ENCODE assay signal across 8 cellular contexts in genomic region chr12:119412811-119413794, GRCh38.
DNase-seq lines count a peak whose midpoint lies in the region; ATAC-seq and TF ChIP-seq lines count a peak whose summit lies in the region.

No MANE protein-coding gene starts in this region.

- no peak overlapping the region for H2AFZ ChIP-seq in hepatocyte

- no peak overlapping the region for H3K27ac ChIP-seq in hepatocyte
- no peak overlapping the region for H3K27ac ChIP-seq in gastrocnemius medialis

- H3K4me1 ChIP-seq in hepatocyte (ENCODE audit: insufficient read depth) (no peaks in the 10 kb centered on the region), gastrocnemius medialis (no peaks in the 10 kb centered on the region)

- ATAC-seq in gastrocnemius medialis, result peak in 1 of 2 donors; percentile 84

- WGBS in hepatocyte (ENCODE audit: low lambda C conversion rate, missing lambda C conversion rate), result 35% methylated on average over 21 of the region's 21 CpGs

- H3K27me3 ChIP-seq in hepatocyte (no peaks in the 10 kb centered on the region), gastrocnemius medialis (no peaks in the 10 kb centered on the region)

- intact Hi-C loops in gastrocnemius medialis (cut with DNase I; ENCODE audit: low total_unique reads), result loop anchor here (1.0 to 2.0 kb wide), 2 partner anchors 298 to 434 kb away; no protein-coding TSS in a partner anchor

- H4K20me1 ChIP-seq in hepatocyte (ENCODE audit: insufficient read depth, poor library complexity, severe bottlenecking), result no peaks in the 10 kb centered on the region

- H3K36me3 ChIP-seq in hepatocyte (replicated peaks; ENCODE audit: insufficient read depth, low read depth) (no peaks in the 10 kb centered on the region), gastrocnemius medialis (no peaks in the 10 kb centered on the region)

- no peak overlapping the region for H3K4me2 ChIP-seq in hepatocyte

- H3K9me2 ChIP-seq in hepatocyte (replicated peaks; ENCODE audit: insufficient read depth), result no peaks in the 10 kb centered on the region

- no peaks in the 10 kb centered on the region for H3K9me3 ChIP-seq in hepatocyte (ENCODE audit: low read depth)
- H3K9me3 ChIP-seq in gastrocnemius medialis, result no peaks in the 10 kb centered on the region

- H3K4me3 ChIP-seq in hepatocyte, result no peak overlapping the region
- H3K4me3 ChIP-seq in gastrocnemius medialis, result no peak overlapping the region

- no peak for TF ChIP-seq POLR2A in gastrocnemius medialis (IDR thresholded peaks at IDR 0.05)

- in situ Hi-C loops in gastrocnemius medialis (cut with MboI; ENCODE audit: low sequenced_read_pairs in 4 of 4), result loop anchor here in 2 of 4 donors (10.0 to 25.0 kb wide), 3 partner anchors 298 to 1001 kb away; no protein-coding TSS in a partner anchor

- TF ChIP-seq CTCF in hepatocyte (IDR thresholded peaks at IDR 0.05; ENCODE audit: poor library complexity) (peak; percentile 89), gastrocnemius medialis (IDR thresholded peaks at IDR 0.05 in 4 of 5, conservative IDR thresholded peaks at IDR 0.05 in 1 of 5) (peak; percentile 72 to 89 (median 81))

- no peaks in the 10 kb centered on the region for H3K79me2 ChIP-seq in hepatocyte

- DNase-seq in DMS53 treated with DMSO at 0.1 percent for 48 hours (lab: John Stamatoyannopoulos, UW; ENCODE audit: unreplicated experiment) (peak; percentile 59), HT-29 (ENCODE audit: low spot score) (peak; percentile 78), NCI-H774 (lab: John Stamatoyannopoulos, UW) (peak; percentile 75), amniotic epithelial cell (ENCODE audit: low read depth) (peak; percentile 48), hepatocyte (ENCODE audit: low spot score) (peak; percentile 80), gastrocnemius medialis (peak; percentile 23 to 53), mesenteric fat pad (ENCODE audit: low spot score) (no peak), cortex of kidney (lab: John Stamatoyannopoulos, UW) (no peak)

Comparison
In these comparisons a context has a peak if more than half of its experiments do, and no peak if none do; other contexts are left out.
1. DNase-seq: peak in DMS53 treated with DMSO at 0.1 percent for 48 hours (single experiment), HT-29 (single experiment), NCI-H774 (single experiment), amniotic epithelial cell (single experiment), hepatocyte (single experiment) and gastrocnemius medialis (2 of 2); none in mesenteric fat pad (single experiment) and cortex of kidney (single experiment).